ENCODE assay signal across 15 cellular contexts in the genomic region with DNA sequence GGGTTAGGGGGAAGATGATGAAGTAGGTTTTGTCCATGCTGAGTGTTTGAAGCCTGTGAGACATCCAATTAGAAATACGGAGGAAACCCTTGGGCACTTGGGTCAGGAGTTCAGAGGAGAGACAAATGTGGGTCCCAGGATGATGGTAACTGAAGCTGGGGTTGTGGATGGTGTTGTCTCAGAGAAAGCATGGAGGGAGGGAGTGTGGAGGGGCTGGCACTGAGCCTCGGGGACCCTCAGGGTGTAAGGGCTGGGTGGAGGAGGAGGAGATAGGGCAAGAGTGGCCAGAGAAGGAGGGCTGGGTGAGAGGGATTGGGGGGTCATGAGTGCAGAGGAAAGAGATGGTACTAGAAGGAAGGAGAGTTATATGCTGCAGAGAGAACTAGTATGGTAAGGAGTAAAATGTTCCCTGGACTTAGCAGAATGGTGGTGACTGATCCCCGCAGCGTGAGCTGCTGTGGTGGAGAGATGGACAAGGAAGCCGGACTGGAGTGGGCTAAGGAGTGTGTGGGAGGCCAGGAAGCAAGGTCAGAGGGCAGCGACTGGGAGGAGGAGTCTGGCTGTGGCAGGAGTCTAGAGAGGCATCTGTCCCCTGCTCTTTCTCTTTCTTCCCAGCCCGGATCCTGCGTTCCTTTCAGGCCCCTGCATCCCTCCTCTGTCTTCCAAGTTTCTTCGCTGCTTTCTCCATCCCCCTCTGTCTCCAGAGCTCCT. TPM values are rescaled to one million over a fixed set of nuclear protein-coding genes. Genes with fewer than 3 reads are reported as not detected.
DNase-seq lines count a peak whose midpoint lies in the region; ATAC-seq and TF ChIP-seq lines count a peak whose summit lies in the region.
"Had no signal": no experiment of that assay in that cellular context is flagged by ENCODE, and none has a peak within 500 bp of the region (broad histone marks: within the 10 kb centered on the region; RNA-seq: fewer than 3 reads in every experiment).

No MANE protein-coding gene starts in this region.

- H3K9me3 Mint-ChIP-seq in H9: no peaks in the 10 kb centered on the region; a peak in 2 of 5 replicates
- no peaks in the 10 kb centered on the region for H3K9me3 Mint-ChIP-seq in chondrocyte (ENCODE audit: low read depth)
- H3K9me3 Mint-ChIP-seq: IgD-negative memory B cell, memory B cell had no signal

- no peak overlapping the region for H3K14ac ChIP-seq in H9 (ENCODE audit: insufficient read depth, low read length)

- peaks cover 18% of the 10 kb centered on the region for H3K4me1 ChIP-seq in H9 (ENCODE audit: insufficient read depth, low read length)
- peaks cover 20% of the 10 kb centered on the region for H3K4me1 ChIP-seq in mesendoderm (ENCODE audit: control insufficient read depth, low read depth, low read length)
- peaks cover 0 to 70% (median 16%) of the 10 kb centered on the region in 6 donors for H3K4me1 ChIP-seq in spleen

- H2AFZ ChIP-seq in H9 (ENCODE audit: low read length): no peak overlapping the region

- no peak overlapping the region for H3K4me3 ChIP-seq in mesendoderm (ENCODE audit: low read length)
- H3K4me3 ChIP-seq in spleen: no peak overlapping the region

- H3K36me3 ChIP-seq in mesendoderm (ENCODE audit: control insufficient read depth, insufficient read depth, low read length): no peaks in the 10 kb centered on the region
- H3K36me3 ChIP-seq in spleen: no peaks in the 10 kb centered on the region

- H3K27me3 Mint-ChIP-seq in H9 (ENCODE audit: low read depth): peaks cover 67% of the 10 kb centered on the region
- H3K27me3 Mint-ChIP-seq in chondrocyte (ENCODE audit: low read depth): no peaks in the 10 kb centered on the region

- no peak overlapping the region for H2BK20ac ChIP-seq in H9 (ENCODE audit: low read depth, low read length, poor library complexity, severe bottlenecking)

- H3K23me2 ChIP-seq in H9 (ENCODE audit: insufficient read length, low read depth, low read length, poor library complexity, severe bottlenecking): peaks cover 12% of the 10 kb centered on the region

- H3K36me3 Mint-ChIP-seq in H9 (ENCODE audit: insufficient read depth in 1 of 3, low read depth in 3 of 3): no peaks in the 10 kb centered on the region; a peak in 1 of 7 replicates
- H3K36me3 Mint-ChIP-seq in chondrocyte (ENCODE audit: low read depth): peaks cover 11% of the 10 kb centered on the region
- H3K36me3 Mint-ChIP-seq: CD4-positive, CD25-positive, alpha-beta regulatory T cell; memory B cell had no signal

- H3K27ac ChIP-seq in H9 (ENCODE audit: insufficient read length, low read depth, low read length) (no peak overlapping the region), mesendoderm (ENCODE audit: low read depth, low read length) (no peak overlapping the region), spleen (peak overlapping the region in 7 of 8 donors; percentile 29 to 78 (median 60))

- H3K18ac ChIP-seq in H9 (ENCODE audit: insufficient read length, low read depth, low read length): no peak overlapping the region
- H3K18ac ChIP-seq in mesendoderm (ENCODE audit: low read length): no peak overlapping the region

- H3T11ph ChIP-seq in H9 (ENCODE audit: low read length): no peak overlapping the region

- H3K79me2 ChIP-seq in H9 (ENCODE audit: insufficient read depth, low read length) (no peaks in the 10 kb centered on the region), mesendoderm (ENCODE audit: control insufficient read depth, insufficient read depth, low read length) (no peaks in the 10 kb centered on the region)

- intact Hi-C loops in spleen (cut with DNase I; ENCODE audit: low total_unique reads): no loop called here

- TF ChIP-seq POLR2A in spleen (IDR thresholded peaks at IDR 0.05): no peak

- H4K91ac ChIP-seq in H9 (ENCODE audit: insufficient read length, low read depth, low read length): no peak overlapping the region

- no peaks in the 10 kb centered on the region for H3K9me3 ChIP-seq in H9 (ENCODE audit: control insufficient read depth, low read depth, low read length)
- H3K9me3 ChIP-seq in spleen: no peaks in the 10 kb centered on the region

- H3K79me1 ChIP-seq in H9 (ENCODE audit: insufficient read depth, low read depth, low read length, poor library complexity, severe bottlenecking): no peaks in the 10 kb centered on the region
- no peaks in the 10 kb centered on the region for H3K79me1 ChIP-seq in mesendoderm (ENCODE audit: low read length)

- H4K5ac ChIP-seq in H9 (ENCODE audit: insufficient read length, low read depth, low read length) (no peak overlapping the region), mesendoderm (ENCODE audit: low read length) (no peak overlapping the region)

- no peak overlapping the region for H4K8ac ChIP-seq in H9 (replicated peaks; ENCODE audit: insufficient read length, low read depth, low read length)
- H4K8ac ChIP-seq in mesendoderm (ENCODE audit: low read depth, low read length): no peak overlapping the region

- H2AK5ac ChIP-seq in H9 (ENCODE audit: insufficient read length, low read length) (no peak overlapping the region), mesendoderm (ENCODE audit: low read length) (no peak overlapping the region)

- H3K9ac ChIP-seq in H9 (ENCODE audit: extremely low read depth, insufficient read length, low read length) (no peak overlapping the region), mesendoderm (ENCODE audit: low read length) (no peak overlapping the region)

- no peak overlapping the region for H2BK12ac ChIP-seq in H9 (ENCODE audit: insufficient read length, low read depth, low read length)

- H3K27me3 ChIP-seq in H9 (ENCODE audit: insufficient read depth, low read length) (peaks cover 7% of the 10 kb centered on the region; the same call in 1 of the 2 replicates), mesendoderm (ENCODE audit: insufficient read depth, low read length, poor library complexity) (peaks cover 3% of the 10 kb centered on the region), spleen (replicated peaks in 1 of 7) (peaks cover 0 to 97% (median 23%) of the 10 kb centered on the region in 7 donors)

- H4K20me1 ChIP-seq in H9 (ENCODE audit: control insufficient read depth, insufficient read depth, insufficient read length): no peaks in the 10 kb centered on the region

- H3K4me2 ChIP-seq in H9 (ENCODE audit: insufficient read depth, insufficient read length, low read length): no peak overlapping the region
- no peak overlapping the region for H3K4me2 ChIP-seq in mesendoderm (ENCODE audit: low read length)

- no CpG with 5 or more reads among the region's 9 CpGs for WGBS in H9 (ENCODE audit: extremely low coverage, insufficient read length, low lambda C conversion rate)
- WGBS in mesendoderm (ENCODE audit: extremely low coverage, insufficient coverage, low lambda C conversion rate): no CpG with 5 or more reads among the region's 9 CpGs
- WGBS in spleen, 5 donors: 50 to 69% (median 65%) methylated on average over 7 to 9 of the region's 9 CpGs

- H3K23ac ChIP-seq in H9 (ENCODE audit: insufficient read length, low read depth, low read length): no peak overlapping the region
- H3K23ac ChIP-seq in mesendoderm (ENCODE audit: low read length): no peak overlapping the region

- no peak overlapping the region for H3K56ac ChIP-seq in H9 (ENCODE audit: insufficient read length, low read depth, low read length)
- peak overlapping the region; percentile 62 for H3K56ac ChIP-seq in mesendoderm (ENCODE audit: low read length)

- no peak overlapping the region for H3K4ac ChIP-seq in H9 (ENCODE audit: low read depth, low read length)
- H3K4ac ChIP-seq in mesendoderm (ENCODE audit: low read depth, low read length): no peak overlapping the region

- TF ChIP-seq CTCF in H9 (conservative IDR thresholded peaks at IDR 0.05): no peak
- TF ChIP-seq CTCF in chondrocyte (IDR thresholded peaks at IDR 0.05): no peak
- TF ChIP-seq CTCF in spleen (IDR thresholded peaks at IDR 0.05 in 8 of 11, conservative IDR thresholded peaks at IDR 0.05 in 3 of 11): no peak

- H2BK15ac ChIP-seq in H9 (ENCODE audit: low read depth, low read length): no peak overlapping the region
- no peak overlapping the region for H2BK15ac ChIP-seq in mesendoderm (replicated peaks; ENCODE audit: low read depth)

- ATAC-seq in HG03196 (IDR thresholded peaks at IDR 0.05; ENCODE audit: unreplicated experiment) (no peak), GM19452 (IDR thresholded peaks at IDR 0.05; ENCODE audit: unreplicated experiment) (no peak)

- H3K4me1 Mint-ChIP-seq in H9: peaks cover 57 to 77% of the 10 kb centered on the region in 2 experiments
- peaks cover 89% of the 10 kb centered on the region for H3K4me1 Mint-ChIP-seq in chondrocyte (ENCODE audit: low read depth)

- no peak for DNase-seq in H9
- no peak for DNase-seq in chondrocyte (ENCODE audit: low spot score)
- DNase-seq in mesendoderm: no peak
- DNase-seq in spleen: no peak
- no peak for DNase-seq in NCI-H1694 (lab: John Stamatoyannopoulos, UW)
- no peak for DNase-seq in pons (ENCODE audit: low spot score)
- DNase-seq: activated CD4-positive, alpha-beta T cell treated with anti-CD3 and anti-CD28 coated beads, Interleukin-2, amount 50 U/mL, for 1 hour; CD4-positive, CD25-positive, alpha-beta regulatory T cell; dermis blood vessel endothelial cell; NCI-H1436 treated with DMSO at 0.1 percent for 48 hours; stimulated activated CD4-positive, alpha-beta T cell treated with anti-CD3 and anti-CD28 coated beads, Interleukin-12 subunit alpha, Interleukin-12 subunit beta, amount 100 ng/mL, for 4 hours had no signal

- no peak overlapping the region for H2BK120ac ChIP-seq in H9 (ENCODE audit: low read depth, low read length, poor library complexity, severe bottlenecking)
- no peak overlapping the region for H2BK120ac ChIP-seq in mesendoderm (ENCODE audit: low read depth, low read length)

- H3K27ac Mint-ChIP-seq in H9 (peak overlapping the region in 2 of 3 experiments; percentile 14 to 78; a peak in 2 of 7 replicates), chondrocyte (ENCODE audit: unreplicated experiment) (peak overlapping the region; percentile 100)
- H3K27ac Mint-ChIP-seq: CD4-positive, CD25-positive, alpha-beta regulatory T cell; memory B cell had no signal

- peak overlapping the region in 1 of 2 experiments; percentile 41; a peak in 2 of 5 replicates for H3K4me3 Mint-ChIP-seq in H9
- peak overlapping the region; percentile 64 for H3K4me3 Mint-ChIP-seq in chondrocyte (ENCODE audit: unreplicated experiment)
- H3K4me3 Mint-ChIP-seq: CD4-positive, CD25-positive, alpha-beta regulatory T cell; memory B cell had no signal

- H2BK5ac ChIP-seq in H9 (ENCODE audit: insufficient read length, low read length): no peak overlapping the region
- H2BK5ac ChIP-seq in mesendoderm (ENCODE audit: low read length): no peak overlapping the region

RNA-seq across cellular contexts. Expression of a gene that starts 3.8 kb away (rescaled TPM):
- total RNA-seq in H9 (2021): 104 and 112 TPM in 2 replicates
- 34,852 to 36,120 TPM (median 35,333 TPM) in 3 replicates for total RNA-seq in chondrocyte
- 14.5 TPM for polyA plus RNA-seq in mesendoderm (2013, experiment 1 of 2)
- polyA plus RNA-seq in mesendoderm (2013, experiment 2 of 2): 15.0 TPM
- total RNA-seq in spleen: 100 to 1,000 TPM in 2 of 7 donors, 10 to 100 TPM in 4, 1 to 10 TPM in 1; 7.4 to 458 (median 65.4) TPM
- polyA plus RNA-seq in spleen: 10 to 100 TPM in 2 of 3 donors, 1 to 10 TPM in 1; 7.1 to 24.0 (median 11.3) TPM
- polyA plus RNA-seq: CD4-positive, CD25-positive, alpha-beta regulatory T cell had no signal

RNA-seq across cellular contexts. Expression of a gene that starts 39.5 kb away (rescaled TPM):
- 0.24 TPM in 1 of 2 replicates, not detected in the other for total RNA-seq in H9 (2021)
- 0.85 to 5.5 TPM (median 1.3 TPM) in 3 replicates for total RNA-seq in chondrocyte
- polyA plus RNA-seq in mesendoderm (2013, experiment 1 of 2): 0.07 TPM
- 0.13 TPM for polyA plus RNA-seq in mesendoderm (2013, experiment 2 of 2)
- 1 to 10 TPM in 6 of 7 donors, not detected in 1; 1.2 to 4.7 (median 2.7) TPM for total RNA-seq in spleen
- polyA plus RNA-seq in spleen: 1 to 10 TPM; 3.7 to 5.9 (median 5.7) TPM
- total RNA-seq: CD4-positive, CD25-positive, alpha-beta regulatory T cell; dermis blood vessel endothelial cell had no signal
- polyA plus RNA-seq: CD4-positive, CD25-positive, alpha-beta regulatory T cell had no signal

RNA-seq across cellular contexts. Expression of a gene that starts 54.8 kb away (rescaled TPM):
- total RNA-seq in H9 (2021) (23.0 and 25.8 TPM in 2 replicates), chondrocyte (75.4 to 84.2 TPM (median 79.3 TPM) in 3 replicates), spleen (100 to 1,000 TPM in 4 of 7 donors, 10 to 100 TPM in 3; 54.1 to 136 (median 112) TPM)
- 2.9 TPM for polyA plus RNA-seq in mesendoderm (2013, experiment 1 of 2)
- polyA plus RNA-seq in mesendoderm (2013, experiment 2 of 2): 2.9 TPM
- 100 to 1,000 TPM in 1 of 3 donors, 10 to 100 TPM in 2; 30.0 to 105 (median 40.9) TPM for polyA plus RNA-seq in spleen

Comparison
In these comparisons a context has a peak if more than half of its experiments do, and no peak if none do; other contexts are left out.
1. H3K27ac ChIP-seq: peak in spleen (7 of 8); none in H9 (single experiment) and mesendoderm (single experiment).
2. RNA of a gene that starts 3.8 kb away (total RNA-seq): 34,852 to 36,120 TPM in chondrocyte; 104 to 112 TPM in H9 and 7.4 to 458 TPM in spleen; every median in the first group is over 10 times any median in the second.